ENCODE assay signal across 17 cellular contexts in the genomic region with DNA sequence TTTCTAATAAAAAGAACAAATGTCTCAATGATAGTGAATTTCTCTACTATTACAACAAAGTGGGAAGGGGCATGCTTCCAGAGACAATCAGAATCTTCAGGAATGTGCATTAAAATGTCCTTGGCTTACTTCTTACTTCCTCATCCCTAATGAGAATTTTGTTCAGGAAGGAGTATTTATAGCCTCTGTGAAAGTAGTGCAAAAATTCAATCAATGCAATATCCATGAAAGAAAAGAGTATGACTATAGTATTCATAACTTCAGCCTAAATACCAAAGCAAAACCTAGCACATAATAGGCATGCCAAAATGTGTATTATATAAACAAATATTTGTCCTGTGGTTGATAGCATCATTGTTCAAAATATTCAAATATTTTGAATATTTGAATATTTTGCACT.
"Had no signal": no experiment of that assay in that cellular context is flagged by ENCODE, and none has a peak within 500 bp of the region (broad histone marks: within the 10 kb centered on the region; RNA-seq: fewer than 3 reads in every experiment).

No MANE protein-coding gene starts in this region.

- H3K4me3 ChIP-seq: hepatocyte, thoracic aorta, upper lobe of right lung had no signal

- H3K27me3 ChIP-seq: hepatocyte, neutrophil, upper lobe of right lung had no signal

- H3K9me3 ChIP-seq: neutrophil, thoracic aorta, upper lobe of right lung had no signal

- H3K4me1 ChIP-seq: parathyroid adenoma, upper lobe of right lung had no signal

- H2AFZ ChIP-seq: hepatocyte, parathyroid adenoma had no signal

- H3K27ac ChIP-seq: hepatocyte, neutrophil, parathyroid adenoma, thoracic aorta, upper lobe of right lung, VCaP had no signal

- ATAC-seq: activated naive CD8-positive, alpha-beta T cell treated with anti-CD3 and anti-CD28 coated beads, Interleukin-2, amount 50 U/mL, for 24 hours; activated T-helper 17 cell treated with anti-CD3 and anti-CD28 coated beads, Interleukin-2, amount 50 U/mL, for 72 hours; esophagus mucosa; left lobe of liver; naive thymus-derived CD8-positive, alpha-beta T cell; stimulated activated effector memory CD8-positive, alpha-beta T cell treated with anti-CD3 and anti-CD28 coated beads, Interleukin-12 subunit alpha, Interleukin-12 subunit beta, amount 100 ng/mL, for 72 hours; upper lobe of right lung had no signal

- H3K36me3 ChIP-seq: neutrophil, thoracic aorta, upper lobe of right lung had no signal

- H3K79me2 ChIP-seq: hepatocyte, parathyroid adenoma had no signal

- H3K4me2 ChIP-seq: hepatocyte had no signal

- DNase-seq: activated CD4-positive, alpha-beta T cell treated with anti-CD3 and anti-CD28 coated beads for 1 hour; activated CD4-positive, alpha-beta T cell treated with anti-CD3 and anti-CD28 coated beads, Interleukin-2, amount 50 U/mL, for 48 hours; activated naive CD4-positive, alpha-beta T cell treated with anti-CD3 and anti-CD28 coated beads for 36 hours; activated naive CD8-positive, alpha-beta T cell treated with anti-CD3 and anti-CD28 coated beads, Interleukin-2, amount 50 U/mL, for 24 hours; islet precursor cell; mesenchymal stem cell; naive thymus-derived CD8-positive, alpha-beta T cell; upper lobe of right lung had no signal
